ENCODE assay signal across 1 cellular context in the genomic region with DNA sequence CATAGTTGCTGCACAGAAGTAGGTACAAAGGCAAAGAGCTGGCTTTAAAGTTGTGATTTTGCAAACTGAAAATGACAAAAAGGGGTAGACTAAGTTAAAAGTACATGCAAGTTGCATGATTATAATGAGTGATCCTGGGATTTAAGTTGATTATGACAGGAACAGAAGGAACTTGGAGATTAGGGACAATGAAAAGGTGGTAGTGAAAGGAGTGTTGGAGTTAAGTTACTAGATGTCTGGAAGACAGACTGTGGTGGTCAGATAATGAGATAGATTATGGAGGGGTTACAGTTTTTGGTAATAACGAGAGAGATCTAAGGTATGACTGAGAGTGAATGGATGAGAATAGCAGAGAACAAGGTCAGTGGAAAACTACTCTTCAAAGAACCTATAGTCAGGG.
TF ChIP-seq lines count a peak whose summit lies in the region.

No MANE protein-coding gene starts in this region.

TF ChIP-seq in K562, 482 proteins besides CTCF, POLR2A, EP300 and RAD21 (continues in another document):
- TF ChIP-seq, protein P1, sequence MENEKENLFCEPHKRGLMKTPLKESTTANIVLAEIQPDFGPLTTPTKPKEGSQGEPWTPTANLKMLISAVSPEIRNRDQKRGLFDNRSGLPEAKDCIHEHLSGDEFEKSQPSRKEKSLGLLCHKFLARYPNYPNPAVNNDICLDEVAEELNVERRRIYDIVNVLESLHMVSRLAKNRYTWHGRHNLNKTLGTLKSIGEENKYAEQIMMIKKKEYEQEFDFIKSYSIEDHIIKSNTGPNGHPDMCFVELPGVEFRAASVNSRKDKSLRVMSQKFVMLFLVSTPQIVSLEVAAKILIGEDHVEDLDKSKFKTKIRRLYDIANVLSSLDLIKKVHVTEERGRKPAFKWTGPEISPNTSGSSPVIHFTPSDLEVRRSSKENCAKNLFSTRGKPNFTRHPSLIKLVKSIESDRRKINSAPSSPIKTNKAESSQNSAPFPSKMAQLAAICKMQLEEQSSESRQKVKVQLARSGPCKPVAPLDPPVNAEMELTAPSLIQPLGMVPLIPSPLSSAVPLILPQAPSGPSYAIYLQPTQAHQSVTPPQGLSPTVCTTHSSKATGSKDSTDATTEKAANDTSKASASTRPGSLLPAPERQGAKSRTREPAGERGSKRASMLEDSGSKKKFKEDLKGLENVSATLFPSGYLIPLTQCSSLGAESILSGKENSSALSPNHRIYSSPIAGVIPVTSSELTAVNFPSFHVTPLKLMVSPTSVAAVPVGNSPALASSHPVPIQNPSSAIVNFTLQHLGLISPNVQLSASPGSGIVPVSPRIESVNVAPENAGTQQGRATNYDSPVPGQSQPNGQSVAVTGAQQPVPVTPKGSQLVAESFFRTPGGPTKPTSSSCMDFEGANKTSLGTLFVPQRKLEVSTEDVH (IDR thresholded peaks at IDR 0.05; ENCODE audit: low read depth, partially characterized antibody) = no peak
- peak; percentile 81 for TF ChIP-seq CBFA2T2 (conservative IDR thresholded peaks at IDR 0.05)
- no peak for TF ChIP-seq TAF7 (tag; IDR thresholded peaks at IDR 0.05)
- TF ChIP-seq, protein P2, sequence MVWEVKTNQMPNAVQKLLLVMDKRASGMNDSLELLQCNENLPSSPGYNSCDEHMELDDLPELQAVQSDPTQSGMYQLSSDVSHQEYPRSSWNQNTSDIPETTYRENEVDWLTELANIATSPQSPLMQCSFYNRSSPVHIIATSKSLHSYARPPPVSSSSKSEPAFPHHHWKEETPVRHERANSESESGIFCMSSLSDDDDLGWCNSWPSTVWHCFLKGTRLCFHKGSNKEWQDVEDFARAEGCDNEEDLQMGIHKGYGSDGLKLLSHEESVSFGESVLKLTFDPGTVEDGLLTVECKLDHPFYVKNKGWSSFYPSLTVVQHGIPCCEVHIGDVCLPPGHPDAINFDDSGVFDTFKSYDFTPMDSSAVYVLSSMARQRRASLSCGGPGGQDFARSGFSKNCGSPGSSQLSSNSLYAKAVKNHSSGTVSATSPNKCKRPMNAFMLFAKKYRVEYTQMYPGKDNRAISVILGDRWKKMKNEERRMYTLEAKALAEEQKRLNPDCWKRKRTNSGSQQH (CRISPR knock-in tag; IDR thresholded peaks at IDR 0.05) = no peak
- TF ChIP-seq ZNF699 (CRISPR knock-in tag; IDR thresholded peaks at IDR 0.05; ENCODE audit: insufficient replicate concordance) = no peak
- TF ChIP-seq KDM1A (IDR thresholded peaks at IDR 0.05) = peak; percentile 29 to 48; a peak in 2 of 4 replicates
- peak; percentile 91 for TF ChIP-seq CBFA2T3 (IDR thresholded peaks at IDR 0.05)
- TF ChIP-seq, protein P3, sequence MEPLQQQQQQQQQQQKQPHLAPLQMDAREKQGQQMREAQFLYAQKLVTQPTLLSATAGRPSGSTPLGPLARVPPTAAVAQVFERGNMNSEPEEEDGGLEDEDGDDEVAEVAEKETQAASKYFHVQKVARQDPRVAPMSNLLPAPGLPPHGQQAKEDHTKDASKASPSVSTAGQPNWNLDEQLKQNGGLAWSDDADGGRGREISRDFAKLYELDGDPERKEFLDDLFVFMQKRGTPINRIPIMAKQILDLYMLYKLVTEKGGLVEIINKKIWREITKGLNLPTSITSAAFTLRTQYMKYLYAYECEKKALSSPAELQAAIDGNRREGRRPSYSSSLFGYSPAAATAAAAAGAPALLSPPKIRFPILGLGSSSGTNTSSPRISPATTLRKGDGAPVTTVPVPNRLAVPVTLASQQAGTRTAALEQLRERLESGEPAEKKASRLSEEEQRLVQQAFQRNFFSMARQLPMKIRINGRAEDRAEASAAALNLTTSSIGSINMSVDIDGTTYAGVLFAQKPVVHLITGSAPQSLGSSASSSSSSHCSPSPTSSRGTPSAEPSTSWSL (CRISPR knock-in tag; IDR thresholded peaks at IDR 0.05; ENCODE audit: borderline replicate concordance) = no peak
- TF ChIP-seq C11orf30 (IDR thresholded peaks at IDR 0.05; ENCODE audit: low read depth) = no peak
- no peak for TF ChIP-seq RHOXF2B (CRISPR knock-in tag; conservative IDR thresholded peaks at IDR 0.05)
- no peak for TF ChIP-seq PRMT5 (CRISPR knock-in tag; IDR thresholded peaks at IDR 0.05)
- no peak for TF ChIP-seq NR4A1 (CRISPR knock-in tag; IDR thresholded peaks at IDR 0.05)
- TF ChIP-seq NR4A1 (tag; IDR thresholded peaks at IDR 0.05) = no peak
- TF ChIP-seq ZC3H8 (IDR thresholded peaks at IDR 0.05) = no peak
- TF ChIP-seq, protein P4, sequence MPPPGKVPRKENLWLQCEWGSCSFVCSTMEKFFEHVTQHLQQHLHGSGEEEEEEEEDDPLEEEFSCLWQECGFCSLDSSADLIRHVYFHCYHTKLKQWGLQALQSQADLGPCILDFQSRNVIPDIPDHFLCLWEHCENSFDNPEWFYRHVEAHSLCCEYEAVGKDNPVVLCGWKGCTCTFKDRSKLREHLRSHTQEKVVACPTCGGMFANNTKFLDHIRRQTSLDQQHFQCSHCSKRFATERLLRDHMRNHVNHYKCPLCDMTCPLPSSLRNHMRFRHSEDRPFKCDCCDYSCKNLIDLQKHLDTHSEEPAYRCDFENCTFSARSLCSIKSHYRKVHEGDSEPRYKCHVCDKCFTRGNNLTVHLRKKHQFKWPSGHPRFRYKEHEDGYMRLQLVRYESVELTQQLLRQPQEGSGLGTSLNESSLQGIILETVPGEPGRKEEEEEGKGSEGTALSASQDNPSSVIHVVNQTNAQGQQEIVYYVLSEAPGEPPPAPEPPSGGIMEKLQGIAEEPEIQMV (tag; conservative IDR thresholded peaks at IDR 0.05; ENCODE audit: low read depth) = no peak
- TF ChIP-seq TEAD4 (IDR thresholded peaks at IDR 0.05; ENCODE audit: low read length) = peak; percentile 72
- TF ChIP-seq TEAD4 (CRISPR knock-in tag; IDR thresholded peaks at IDR 0.05; ENCODE audit: borderline replicate concordance) = no peak
- no peak for TF ChIP-seq TAF15 (IDR thresholded peaks at IDR 0.05; ENCODE audit: low read depth, low read length)
- TF ChIP-seq MYNN (IDR thresholded peaks at IDR 0.05) = no peak
- TF ChIP-seq MYNN (CRISPR knock-in tag; IDR thresholded peaks at IDR 0.05) = no peak
- TF ChIP-seq, protein P5, sequence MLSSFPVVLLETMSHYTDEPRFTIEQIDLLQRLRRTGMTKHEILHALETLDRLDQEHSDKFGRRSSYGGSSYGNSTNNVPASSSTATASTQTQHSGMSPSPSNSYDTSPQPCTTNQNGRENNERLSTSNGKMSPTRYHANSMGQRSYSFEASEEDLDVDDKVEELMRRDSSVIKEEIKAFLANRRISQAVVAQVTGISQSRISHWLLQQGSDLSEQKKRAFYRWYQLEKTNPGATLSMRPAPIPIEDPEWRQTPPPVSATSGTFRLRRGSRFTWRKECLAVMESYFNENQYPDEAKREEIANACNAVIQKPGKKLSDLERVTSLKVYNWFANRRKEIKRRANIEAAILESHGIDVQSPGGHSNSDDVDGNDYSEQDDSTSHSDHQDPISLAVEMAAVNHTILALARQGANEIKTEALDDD (IDR thresholded peaks at IDR 0.05) = peak; percentile 81
- TF ChIP-seq, protein P6, sequence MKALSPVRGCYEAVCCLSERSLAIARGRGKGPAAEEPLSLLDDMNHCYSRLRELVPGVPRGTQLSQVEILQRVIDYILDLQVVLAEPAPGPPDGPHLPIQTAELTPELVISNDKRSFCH (CRISPR knock-in tag; IDR thresholded peaks at IDR 0.05) = no peak
- TF ChIP-seq, protein P6 (tag; IDR thresholded peaks at IDR 0.05) = no peak
- TF ChIP-seq DPF2 (IDR thresholded peaks at IDR 0.05) = peak; percentile 49; the same call in 1 of the 2 replicates
- TF ChIP-seq PHB2 (IDR thresholded peaks at IDR 0.05; ENCODE audit: low read depth) = peak; percentile 27; the same call in 1 of the 2 replicates
- TF ChIP-seq BHLHE40 (IDR thresholded peaks at IDR 0.05; ENCODE audit: low read length) = no peak
- TF ChIP-seq, protein P7, sequence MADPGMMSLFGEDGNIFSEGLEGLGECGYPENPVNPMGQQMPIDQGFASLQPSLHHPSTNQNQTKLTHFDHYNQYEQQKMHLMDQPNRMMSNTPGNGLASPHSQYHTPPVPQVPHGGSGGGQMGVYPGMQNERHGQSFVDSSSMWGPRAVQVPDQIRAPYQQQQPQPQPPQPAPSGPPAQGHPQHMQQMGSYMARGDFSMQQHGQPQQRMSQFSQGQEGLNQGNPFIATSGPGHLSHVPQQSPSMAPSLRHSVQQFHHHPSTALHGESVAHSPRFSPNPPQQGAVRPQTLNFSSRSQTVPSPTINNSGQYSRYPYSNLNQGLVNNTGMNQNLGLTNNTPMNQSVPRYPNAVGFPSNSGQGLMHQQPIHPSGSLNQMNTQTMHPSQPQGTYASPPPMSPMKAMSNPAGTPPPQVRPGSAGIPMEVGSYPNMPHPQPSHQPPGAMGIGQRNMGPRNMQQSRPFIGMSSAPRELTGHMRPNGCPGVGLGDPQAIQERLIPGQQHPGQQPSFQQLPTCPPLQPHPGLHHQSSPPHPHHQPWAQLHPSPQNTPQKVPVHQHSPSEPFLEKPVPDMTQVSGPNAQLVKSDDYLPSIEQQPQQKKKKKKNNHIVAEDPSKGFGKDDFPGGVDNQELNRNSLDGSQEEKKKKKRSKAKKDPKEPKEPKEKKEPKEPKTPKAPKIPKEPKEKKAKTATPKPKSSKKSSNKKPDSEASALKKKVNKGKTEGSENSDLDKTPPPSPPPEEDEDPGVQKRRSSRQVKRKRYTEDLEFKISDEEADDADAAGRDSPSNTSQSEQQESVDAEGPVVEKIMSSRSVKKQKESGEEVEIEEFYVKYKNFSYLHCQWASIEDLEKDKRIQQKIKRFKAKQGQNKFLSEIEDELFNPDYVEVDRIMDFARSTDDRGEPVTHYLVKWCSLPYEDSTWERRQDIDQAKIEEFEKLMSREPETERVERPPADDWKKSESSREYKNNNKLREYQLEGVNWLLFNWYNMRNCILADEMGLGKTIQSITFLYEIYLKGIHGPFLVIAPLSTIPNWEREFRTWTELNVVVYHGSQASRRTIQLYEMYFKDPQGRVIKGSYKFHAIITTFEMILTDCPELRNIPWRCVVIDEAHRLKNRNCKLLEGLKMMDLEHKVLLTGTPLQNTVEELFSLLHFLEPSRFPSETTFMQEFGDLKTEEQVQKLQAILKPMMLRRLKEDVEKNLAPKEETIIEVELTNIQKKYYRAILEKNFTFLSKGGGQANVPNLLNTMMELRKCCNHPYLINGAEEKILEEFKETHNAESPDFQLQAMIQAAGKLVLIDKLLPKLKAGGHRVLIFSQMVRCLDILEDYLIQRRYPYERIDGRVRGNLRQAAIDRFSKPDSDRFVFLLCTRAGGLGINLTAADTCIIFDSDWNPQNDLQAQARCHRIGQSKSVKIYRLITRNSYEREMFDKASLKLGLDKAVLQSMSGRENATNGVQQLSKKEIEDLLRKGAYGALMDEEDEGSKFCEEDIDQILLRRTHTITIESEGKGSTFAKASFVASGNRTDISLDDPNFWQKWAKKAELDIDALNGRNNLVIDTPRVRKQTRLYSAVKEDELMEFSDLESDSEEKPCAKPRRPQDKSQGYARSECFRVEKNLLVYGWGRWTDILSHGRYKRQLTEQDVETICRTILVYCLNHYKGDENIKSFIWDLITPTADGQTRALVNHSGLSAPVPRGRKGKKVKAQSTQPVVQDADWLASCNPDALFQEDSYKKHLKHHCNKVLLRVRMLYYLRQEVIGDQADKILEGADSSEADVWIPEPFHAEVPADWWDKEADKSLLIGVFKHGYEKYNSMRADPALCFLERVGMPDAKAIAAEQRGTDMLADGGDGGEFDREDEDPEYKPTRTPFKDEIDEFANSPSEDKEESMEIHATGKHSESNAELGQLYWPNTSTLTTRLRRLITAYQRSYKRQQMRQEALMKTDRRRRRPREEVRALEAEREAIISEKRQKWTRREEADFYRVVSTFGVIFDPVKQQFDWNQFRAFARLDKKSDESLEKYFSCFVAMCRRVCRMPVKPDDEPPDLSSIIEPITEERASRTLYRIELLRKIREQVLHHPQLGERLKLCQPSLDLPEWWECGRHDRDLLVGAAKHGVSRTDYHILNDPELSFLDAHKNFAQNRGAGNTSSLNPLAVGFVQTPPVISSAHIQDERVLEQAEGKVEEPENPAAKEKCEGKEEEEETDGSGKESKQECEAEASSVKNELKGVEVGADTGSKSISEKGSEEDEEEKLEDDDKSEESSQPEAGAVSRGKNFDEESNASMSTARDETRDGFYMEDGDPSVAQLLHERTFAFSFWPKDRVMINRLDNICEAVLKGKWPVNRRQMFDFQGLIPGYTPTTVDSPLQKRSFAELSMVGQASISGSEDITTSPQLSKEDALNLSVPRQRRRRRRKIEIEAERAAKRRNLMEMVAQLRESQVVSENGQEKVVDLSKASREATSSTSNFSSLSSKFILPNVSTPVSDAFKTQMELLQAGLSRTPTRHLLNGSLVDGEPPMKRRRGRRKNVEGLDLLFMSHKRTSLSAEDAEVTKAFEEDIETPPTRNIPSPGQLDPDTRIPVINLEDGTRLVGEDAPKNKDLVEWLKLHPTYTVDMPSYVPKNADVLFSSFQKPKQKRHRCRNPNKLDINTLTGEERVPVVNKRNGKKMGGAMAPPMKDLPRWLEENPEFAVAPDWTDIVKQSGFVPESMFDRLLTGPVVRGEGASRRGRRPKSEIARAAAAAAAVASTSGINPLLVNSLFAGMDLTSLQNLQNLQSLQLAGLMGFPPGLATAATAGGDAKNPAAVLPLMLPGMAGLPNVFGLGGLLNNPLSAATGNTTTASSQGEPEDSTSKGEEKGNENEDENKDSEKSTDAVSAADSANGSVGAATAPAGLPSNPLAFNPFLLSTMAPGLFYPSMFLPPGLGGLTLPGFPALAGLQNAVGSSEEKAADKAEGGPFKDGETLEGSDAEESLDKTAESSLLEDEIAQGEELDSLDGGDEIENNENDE (IDR thresholded peaks at IDR 0.05; ENCODE audit: low read depth, low read length) = no peak
- no peak for TF ChIP-seq GATAD2A (IDR thresholded peaks at IDR 0.05)
